ENCODE assay signal across 1 cellular context in genomic region chr2:15853903-15854302, GRCh38.
TF ChIP-seq lines count a peak whose summit lies in the region.

No MANE protein-coding gene starts in this region.

TF ChIP-seq in HepG2, 621 proteins besides CTCF, POLR2A, EP300 and RAD21 (continued from another document):
- no peak for TF ChIP-seq LRRFIP1 (CRISPR knock-in tag; conservative IDR thresholded peaks at IDR 0.05)
- TF ChIP-seq PHF21A (CRISPR knock-in tag; IDR thresholded peaks at IDR 0.05), result no peak
- TF ChIP-seq SATB2 (CRISPR knock-in tag; IDR thresholded peaks at IDR 0.05), result no peak
- TF ChIP-seq ARID2 (CRISPR knock-in tag; IDR thresholded peaks at IDR 0.05; ENCODE audit: borderline replicate concordance), result no peak
- no peak for TF ChIP-seq FOXK2 (IDR thresholded peaks at IDR 0.05)
